ENCODE assay signal across 8 cellular contexts in genomic region chr7:90412458-90413184, GRCh38.
DNase-seq lines count a peak whose midpoint lies in the region; ATAC-seq and TF ChIP-seq lines count a peak whose summit lies in the region.

No MANE protein-coding gene starts in this region.

- ATAC-seq in GM18868 (IDR thresholded peaks at IDR 0.05; ENCODE audit: unreplicated experiment) (peak; percentile 70), HG02970 (IDR thresholded peaks at IDR 0.05; ENCODE audit: low FRiP score, unreplicated experiment) (no peak), GM21381 (IDR thresholded peaks at IDR 0.05; ENCODE audit: unreplicated experiment) (no peak)

- H3K4me1 ChIP-seq in OCI-LY3 (ENCODE audit: low read length), result no peaks in the 10 kb centered on the region

- no peaks in the 10 kb centered on the region for H3K9me3 ChIP-seq in OCI-LY3 (ENCODE audit: insufficient read depth, low read length)

- no peaks in the 10 kb centered on the region for H3K27me3 ChIP-seq in OCI-LY3 (ENCODE audit: low read depth, low read length)

- H3K9ac ChIP-seq in OCI-LY3 (ENCODE audit: low read length), result no peak overlapping the region

- peak; percentile 10 for DNase-seq in AG10803 (ENCODE audit: low read depth)
- peak; percentile 28 for DNase-seq in erythroblast (lab: John Stamatoyannopoulos, UW)
- peak; percentile 33 for DNase-seq in stimulated activated CD8-positive, alpha-beta memory T cell treated with anti-CD3 and anti-CD28 coated beads, Interleukin-4, amount 100 ng/mL, for 48 hours
- DNase-seq in GOT3 (lab: John Stamatoyannopoulos, UW), result no peak

- H3K27ac ChIP-seq in OCI-LY3 (ENCODE audit: low read length), result no peak overlapping the region

- no peaks in the 10 kb centered on the region for H4K20me1 ChIP-seq in OCI-LY3 (ENCODE audit: insufficient read depth, low read length)

- no peaks in the 10 kb centered on the region for H3K36me3 ChIP-seq in OCI-LY3 (replicated peaks; ENCODE audit: low read depth, low read length)

- no peak for TF ChIP-seq POLR2A in erythroblast (IDR thresholded peaks at IDR 0.05; ENCODE audit: low read length)

- TF ChIP-seq CTCF in AG10803 (conservative IDR thresholded peaks at IDR 0.05; ENCODE audit: low read length), result peak; percentile 29
- TF ChIP-seq CTCF in OCI-LY3 (IDR thresholded peaks at IDR 0.05; ENCODE audit: low read depth, low read length), result peak; percentile 40

- no peak overlapping the region for H2AFZ ChIP-seq in OCI-LY3 (ENCODE audit: low read depth, low read length)

- no peak overlapping the region for H3K4me2 ChIP-seq in OCI-LY3 (ENCODE audit: low read length)

- H3K79me2 ChIP-seq in OCI-LY3 (ENCODE audit: low read length), result no peaks in the 10 kb centered on the region

- H3K4me3 ChIP-seq in AG10803 (ENCODE audit: low read length) (no peak overlapping the region), OCI-LY3 (ENCODE audit: low read length) (no peak overlapping the region)
